ENCODE assay signal across 8 cellular contexts in the genomic region with DNA sequence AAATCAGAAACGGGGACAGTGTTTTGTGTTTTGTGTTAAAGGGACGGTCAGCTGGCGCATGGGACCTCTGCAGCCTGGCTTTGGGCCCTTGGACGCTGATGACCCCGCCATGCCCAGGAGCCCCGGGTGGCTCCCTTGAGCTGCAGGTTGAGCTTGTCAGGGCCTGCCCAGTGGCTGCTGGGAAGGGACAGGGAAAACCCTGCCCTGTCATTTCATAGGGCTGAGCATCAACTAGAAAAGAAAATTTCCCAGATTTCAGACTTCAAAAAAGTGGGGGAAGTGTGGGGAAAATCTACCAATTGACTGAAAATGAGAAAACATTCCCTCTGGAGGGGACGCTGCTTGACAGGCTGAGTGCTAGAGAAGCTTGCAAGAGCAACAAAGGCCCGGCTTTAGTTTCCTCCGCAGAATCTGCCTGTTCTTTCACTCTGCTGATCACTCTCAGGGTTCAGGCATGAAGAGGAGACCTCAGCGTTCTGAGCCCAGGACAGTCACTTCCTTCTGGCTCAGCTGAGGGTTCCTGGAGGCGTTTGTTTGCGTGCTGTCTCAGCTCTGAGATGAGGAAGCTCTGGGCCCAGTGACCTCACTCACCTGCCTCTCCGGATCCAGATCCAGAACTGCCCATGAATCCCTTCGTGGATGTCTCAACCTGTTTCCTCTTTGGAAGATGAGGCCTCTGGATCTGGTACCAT. TPM values are rescaled to one million over a fixed set of nuclear protein-coding genes. Genes with fewer than 3 reads are reported as not detected.
DNase-seq lines count a peak whose midpoint lies in the region; ATAC-seq and TF ChIP-seq lines count a peak whose summit lies in the region.

No MANE protein-coding gene starts in this region.

- CTCF ChIA-PET in A673 (lab: Charles Lee) = no interaction called here

- H3K36me3 ChIP-seq in adrenal gland (replicated peaks in 1 of 2) (no peaks in the 10 kb centered on the region), H7 (replicated peaks; ENCODE audit: control insufficient read depth, insufficient read depth, low read length) (no peaks in the 10 kb centered on the region), A673 (ENCODE audit: insufficient read depth, low read length, poor library complexity, severe bottlenecking) (no peaks in the 10 kb centered on the region)

- BruUV-seq in A673 (replicated peaks; lab: Mats Ljungman, UMichigan) = no TSS peak

- no peak for TF ChIP-seq CTCF in adrenal gland (IDR thresholded peaks at IDR 0.05)
- no peak for TF ChIP-seq CTCF in A673 (conservative IDR thresholded peaks at IDR 0.05; ENCODE audit: low read depth, low read length)

- intact Hi-C loops in adrenal gland (cut with DNase I) = no loop called here
- intact Hi-C loops in A673 (cut with micrococcal nuclease; ENCODE audit: unreplicated experiment) = no loop called here

- no peak overlapping the region for H3K4me3 ChIP-seq in adrenal gland
- H3K4me3 ChIP-seq in H7 (ENCODE audit: insufficient read depth, low read depth, low read length) = no peak overlapping the region
- no peak overlapping the region for H3K4me3 ChIP-seq in A673 (ENCODE audit: low read depth, low read length, poor library complexity, severe bottlenecking)

- peak; percentile 44 for DNase-seq in AG08395 (ENCODE audit: low spot score)
- DNase-seq in adrenal gland = peak in 6 of 7 donors; percentile 22 to 66 (median 42)
- DNase-seq in pons (ENCODE audit: low spot score) = peak; percentile 53
- no peak for DNase-seq in H7
- no peak for DNase-seq in A673 (ENCODE audit: low spot score)

- peak overlapping the region in 1 of 5 donors; percentile 34 for H3K27ac ChIP-seq in adrenal gland
- no peak overlapping the region for H3K27ac ChIP-seq in A673 (ENCODE audit: low read depth, low read length, poor library complexity, severe bottlenecking)

- H3K27me3 ChIP-seq in adrenal gland = no peaks in the 10 kb centered on the region
- H3K27me3 ChIP-seq in H7 (ENCODE audit: control insufficient read depth, insufficient read depth, low read length) = no peaks in the 10 kb centered on the region
- no peaks in the 10 kb centered on the region for H3K27me3 ChIP-seq in A673 (replicated peaks; ENCODE audit: insufficient read depth, low read depth, low read length, poor library complexity)

- 70 to 80% (median 75%) methylated on average over 11 to 14 of the region's 14 CpGs for WGBS in adrenal gland, 4 donors

- no peak for TF ChIP-seq POLR2A in adrenal gland (IDR thresholded peaks at IDR 0.05)

- POLR2A ChIA-PET in A673 (lab: Charles Lee; ENCODE audit: low non-redundant PET) = no interaction called here

- H3K9me3 ChIP-seq in adrenal gland (replicated peaks in 1 of 3) (no peaks in the 10 kb centered on the region), A673 (ENCODE audit: low read depth, low read length, poor library complexity, severe bottlenecking) (no peaks in the 10 kb centered on the region)

- H3K4me1 ChIP-seq in adrenal gland (replicated peaks in 1 of 2) (no peaks in the 10 kb centered on the region), A673 (ENCODE audit: insufficient read depth, low read length, poor library complexity, severe bottlenecking) (no peaks in the 10 kb centered on the region)

- ATAC-seq in GM19351 (IDR thresholded peaks at IDR 0.05; ENCODE audit: unreplicated experiment) (peak; percentile 82), HG03558 (IDR thresholded peaks at IDR 0.05; ENCODE audit: extremely low read depth, unreplicated experiment) (peak; percentile 68), GM18517 (IDR thresholded peaks at IDR 0.05; ENCODE audit: unreplicated experiment) (no peak)

RNA-seq across cellular contexts. Expression of a gene that starts 18.6 kb away (rescaled TPM):
- total RNA-seq in adrenal gland (100 to 1,000 TPM in 1 of 8 donors, 10 to 100 TPM in 7; 38.4 to 120 (median 79.8) TPM), A673 (2021) (133 and 146 TPM in 2 replicates)
- 100 to 1,000 TPM in 1 of 3 donors, 10 to 100 TPM in 2; 58.9 to 195 (median 75.7) TPM for polyA plus RNA-seq in adrenal gland
- 206 and 230 TPM in 2 replicates for total RNA-seq in H7 (2014; rRNA removed; shearing (Covaris generic))

Comparison
In these comparisons a context has a peak if more than half of its experiments do, and no peak if none do; other contexts are left out.
1. DNase-seq: peak in AG08395 (single experiment), adrenal gland (6 of 7) and pons (single experiment); none in H7 (single experiment) and A673 (single experiment).